ENCODE assay signal across 8 cellular contexts in genomic region chr1:21939650-21940374, GRCh38. TPM values are rescaled to one million over a fixed set of nuclear protein-coding genes. Genes with fewer than 3 reads are reported as not detected.
DNase-seq lines count a peak whose midpoint lies in the region; ATAC-seq and TF ChIP-seq lines count a peak whose summit lies in the region.
"Had no signal": no experiment of that assay in that cellular context is flagged by ENCODE, and none has a peak within 500 bp of the region (broad histone marks: within the 10 kb centered on the region; RNA-seq: fewer than 3 reads in every experiment).

No MANE protein-coding gene starts in this region.

- CTCF ChIA-PET in HEK293 (lab: Yijun Ruan, JAX): interaction anchor here (0.5 to 1.8 kb wide), 6 partner anchors 8 to 503 kb away, joined by 3 to 8 read pairs (median 4); no protein-coding TSS in a partner anchor

- no peaks in the 10 kb centered on the region for H3K9me3 Mint-ChIP-seq in T-helper 2 cell treated with Interferon-gamma antibody and Interleukin-4, amounts not matched to agents 5 μg/mL and 100 μg/mL, for 36 hours
- H3K9me3 Mint-ChIP-seq: T-helper 1 cell treated with Interleukin-12 subunit alpha and Interleukin-12 subunit beta and Interleukin-4 antibody, amounts not matched to agents 30 μg/mL and 1 μg/mL, for 36 hours had no signal

- no peak overlapping the region for H3K27ac Mint-ChIP-seq in T-helper 2 cell treated with Interferon-gamma antibody and Interleukin-4, amounts not matched to agents 5 μg/mL and 100 μg/mL, for 36 hours
- H3K27ac Mint-ChIP-seq: T-helper 1 cell treated with Interleukin-12 subunit alpha and Interleukin-12 subunit beta and Interleukin-4 antibody, amounts not matched to agents 30 μg/mL and 1 μg/mL, for 36 hours had no signal

- H3K36me3 Mint-ChIP-seq in T-helper 2 cell treated with Interferon-gamma antibody and Interleukin-4, amounts not matched to agents 5 μg/mL and 100 μg/mL, for 36 hours (ENCODE audit: low read depth): no peaks in the 10 kb centered on the region

- peak; percentile 89 to 96 for DNase-seq in SJSA1 (ENCODE audit: low read depth in 1 of 2, low spot score in 2 of 2)
- peak; percentile 97 for DNase-seq in fibroblast of mammary gland (ENCODE audit: low read depth)
- peak in 43 of 56 donors; percentile 3 to 72 (median 28) for DNase-seq in nucleus accumbens (lab: John Stamatoyannopoulos, UW)
- no peak for DNase-seq in T-helper 2 cell treated with Interferon-gamma antibody and Interleukin-4, amounts not matched to agents 5 μg/mL and 100 μg/mL, for 36 hours (ENCODE audit: low spot score)
- no peak for DNase-seq in stimulated activated CD4-positive, alpha-beta T cell treated with anti-CD3 and anti-CD28 coated beads, Interleukin-15, amount 100 ng/mL, for 24 hours

- ATAC-seq in GM19351 (IDR thresholded peaks at IDR 0.05; ENCODE audit: unreplicated experiment): no peak

- 0 out of 2 replicates have a peak, but pooled peaks cover 3% of the 10 kb centered on the region for H3K4me1 ChIP-seq in HEK293 (ENCODE audit: control insufficient read depth, insufficient read depth, low read length)
- H3K4me1 ChIP-seq in SJSA1 (replicated peaks): peaks cover 90% of the 10 kb centered on the region

- no peaks in the 10 kb centered on the region for H3K36me3 ChIP-seq in HEK293 (ENCODE audit: control insufficient read depth in 2 of 2, insufficient read depth in 1 of 2, low read length in 2 of 2)
- peaks cover 5% of the 10 kb centered on the region for H3K36me3 ChIP-seq in SJSA1

- no peak overlapping the region for H3K27ac ChIP-seq in HEK293 (ENCODE audit: extremely low read depth, low read depth, low read length)
- H3K27ac ChIP-seq in SJSA1: peak overlapping the region; percentile 69

- no peak overlapping the region for H3K4me3 Mint-ChIP-seq in T-helper 2 cell treated with Interferon-gamma antibody and Interleukin-4, amounts not matched to agents 5 μg/mL and 100 μg/mL, for 36 hours
- H3K4me3 Mint-ChIP-seq: T-helper 1 cell treated with Interleukin-12 subunit alpha and Interleukin-12 subunit beta and Interleukin-4 antibody, amounts not matched to agents 30 μg/mL and 1 μg/mL, for 36 hours had no signal

- H3K4me3 ChIP-seq in HEK293 (ENCODE audit: low read depth, low read length) (no peak overlapping the region), SJSA1 (no peak overlapping the region), fibroblast of mammary gland (ENCODE audit: control insufficient read depth, low read depth, low read length) (no peak overlapping the region)

- no peaks in the 10 kb centered on the region for H3K27me3 ChIP-seq in SJSA1 (replicated peaks)

- H3K9me3 ChIP-seq in HEK293 (ENCODE audit: control insufficient read depth, insufficient read depth, low read depth, low read length) (no peaks in the 10 kb centered on the region), SJSA1 (replicated peaks) (no peaks in the 10 kb centered on the region)

- POLR2A ChIA-PET in HEK293 (lab: Yijun Ruan, JAX): interaction anchor here (0.9 to 1.0 kb wide), 2 partner anchors 157 to 158 kb away, joined by 3 read pairs; partner anchors contain the start of gene USP48

- peaks cover 36% of the 10 kb centered on the region for H3K27me3 Mint-ChIP-seq in T-helper 2 cell treated with Interferon-gamma antibody and Interleukin-4, amounts not matched to agents 5 μg/mL and 100 μg/mL, for 36 hours (ENCODE audit: low read depth)

- TF ChIP-seq CTCF in HEK293 (tag by site-specific recombination; IDR thresholded peaks at IDR 0.05) (no peak), fibroblast of mammary gland (conservative IDR thresholded peaks at IDR 0.05; ENCODE audit: control insufficient read depth, insufficient read depth, low read depth, low read length) (peak; percentile 59)

- H3K4me1 Mint-ChIP-seq in T-helper 2 cell treated with Interferon-gamma antibody and Interleukin-4, amounts not matched to agents 5 μg/mL and 100 μg/mL, for 36 hours (ENCODE audit: low read depth): peaks cover 4% of the 10 kb centered on the region

TF ChIP-seq in HEK293, 187 proteins besides CTCF, POLR2A, EP300 and RAD21 (continues in another document):
- TF ChIP-seq ZNF600 (tag by site-specific recombination; IDR thresholded peaks at IDR 0.05): peak; percentile 66
- TF ChIP-seq ZNF184 (tag by site-specific recombination; IDR thresholded peaks at IDR 0.05): peak; percentile 80; the same call in 1 of the 2 replicates
- peak; percentile 91 for TF ChIP-seq PRDM10 (tag by site-specific recombination; IDR thresholded peaks at IDR 0.05)
- no peak for TF ChIP-seq TCF7L2 (IDR thresholded peaks at IDR 0.05; ENCODE audit: borderline replicate concordance, low read depth, low read length)
- 0 out of 2 replicates have a peak, but pooled peaks have one; percentile 28 for TF ChIP-seq ZNF398 (tag by site-specific recombination; IDR thresholded peaks at IDR 0.05)
- no peak for TF ChIP-seq ZNF529 (tag by site-specific recombination; IDR thresholded peaks at IDR 0.05; ENCODE audit: insufficient replicate concordance)
- 0 out of 2 replicates have a peak, but pooled peaks have one; percentile 37 for TF ChIP-seq PRDM1 (tag by site-specific recombination; IDR thresholded peaks at IDR 0.05)
- TF ChIP-seq ZNF324 (tag by site-specific recombination; IDR thresholded peaks at IDR 0.05): 0 out of 2 replicates have a peak, but pooled peaks have one; percentile 38
- TF ChIP-seq ZNF629 (tag by site-specific recombination; IDR thresholded peaks at IDR 0.05): 0 out of 2 replicates have a peak, but pooled peaks have one; percentile 13
- peak; percentile 19; the same call in 1 of the 2 replicates for TF ChIP-seq ZBTB20 (tag by site-specific recombination; IDR thresholded peaks at IDR 0.05)
- TF ChIP-seq SP7 (tag by site-specific recombination; IDR thresholded peaks at IDR 0.05): peak; percentile 29; the same call in 1 of the 2 replicates
- peak; percentile 93 for TF ChIP-seq TRIM28 (IDR thresholded peaks at IDR 0.05; ENCODE audit: borderline replicate concordance, low read length)
- peak; percentile 93 for TF ChIP-seq ZNF660 (tag by site-specific recombination; IDR thresholded peaks at IDR 0.05)
- no peak for TF ChIP-seq ZFP69B (tag by site-specific recombination; IDR thresholded peaks at IDR 0.05)
- 0 out of 2 replicates have a peak, but pooled peaks have one; percentile 53 for TF ChIP-seq ZBTB44 (tag by site-specific recombination; IDR thresholded peaks at IDR 0.05)
- TF ChIP-seq IKZF3 (tag by site-specific recombination; IDR thresholded peaks at IDR 0.05): peak; percentile 53; the same call in 1 of the 2 replicates
- peak; percentile 46; the same call in 1 of the 2 replicates for TF ChIP-seq SP2 (tag by site-specific recombination; IDR thresholded peaks at IDR 0.05)

RNA-seq across cellular contexts. Expression of gene HSPG2, which starts 2.7 kb away (rescaled TPM):
- total RNA-seq in SJSA1 (2014; rRNA removed; shearing (Covaris generic)): 45.2 and 62.3 TPM in 2 replicates

RNA-seq across cellular contexts. Expression of gene CELA3B, which starts 37.0 kb away (rescaled TPM):
- total RNA-seq in SJSA1 (2014; rRNA removed; shearing (Covaris generic)): not detected in 2 replicates

Comparison
In these comparisons a context has a peak if more than half of its experiments do, and no peak if none do; other contexts are left out.
1. DNase-seq: peak in SJSA1 (2 of 2), fibroblast of mammary gland (single experiment) and nucleus accumbens (43 of 56); none in T-helper 2 cell treated with Interferon-gamma antibody and Interleukin-4, amounts not matched to agents 5 μg/mL and 100 μg/mL, for 36 hours (single experiment) and stimulated activated CD4-positive, alpha-beta T cell treated with anti-CD3 and anti-CD28 coated beads, Interleukin-15, amount 100 ng/mL, for 24 hours (single experiment).